Comparison of ENCODE assay signal across 16 cellular contexts in genomic region chr1:230555826-230556225, GRCh38.
DNase-seq lines count a peak whose midpoint lies in the region; ATAC-seq and TF ChIP-seq lines count a peak whose summit lies in the region.
"Had no signal": no experiment of that assay in that cellular context is flagged by ENCODE, and none has a peak within 500 bp of the region (broad histone marks: within the 10 kb centered on the region; RNA-seq: fewer than 3 reads in every experiment).

No MANE protein-coding gene starts in this region.

- peaks cover 22% of the 10 kb centered on the region for H3K27me3 Mint-ChIP-seq in activated CD4-positive, alpha-beta T cell treated with anti-CD3 and anti-CD28 coated beads, Interleukin-2, amount 10 ng/mL, durations not matched to agents 24 days and 14 days
- peaks cover 4% of the 10 kb centered on the region for H3K27me3 Mint-ChIP-seq in activated T-helper 1 cell treated with anti-CD3 and anti-CD28 coated beads, Interleukin-12 subunit alpha, Interleukin-12 subunit beta, Interleukin-2, Interleukin-4 antibody, amounts not matched to agents 30 ng/mL and 10 ng/mL and 1 ng/mL, durations not matched to agents 14 hours and 24 hours and 36 hours (ENCODE audit: insufficient read depth)
- H3K27me3 Mint-ChIP-seq in immature natural killer cell (ENCODE audit: low read depth in 3 of 3): peaks cover 3 to 8% (median 7%) of the 10 kb centered on the region in 3 donors

- TF ChIP-seq POLR2A in gastroesophageal sphincter (IDR thresholded peaks at IDR 0.05): no peak

- ATAC-seq in gastroesophageal sphincter: no peak
- ATAC-seq: HepG2 had no signal

- H3K27me3 ChIP-seq in gastroesophageal sphincter: peaks cover 34% of the 10 kb centered on the region
- H3K27me3 ChIP-seq: BLaER1 treated with 17β-estradiol and CSF1 and Interleukin-3, amounts not matched to agents 10 nM and 100 nM had no signal

- H3K4me3 Mint-ChIP-seq in activated CD4-positive, alpha-beta T cell treated with anti-CD3 and anti-CD28 coated beads, Interleukin-2, amount 10 ng/mL, durations not matched to agents 24 days and 14 days: peak overlapping the region; percentile 20
- H3K4me3 Mint-ChIP-seq in activated T-helper 1 cell treated with anti-CD3 and anti-CD28 coated beads, Interleukin-12 subunit alpha, Interleukin-12 subunit beta, Interleukin-2, Interleukin-4 antibody, amounts not matched to agents 30 ng/mL and 10 ng/mL and 1 ng/mL, durations not matched to agents 14 hours and 24 hours and 36 hours: peak overlapping the region; percentile 24
- peak overlapping the region in 4 of 5 donors; percentile 6 to 56 (median 28) for H3K4me3 Mint-ChIP-seq in immature natural killer cell
- H3K4me3 Mint-ChIP-seq: CD4-positive, CD25-positive, alpha-beta regulatory T cell; H9 had no signal

- H3K4me3 ChIP-seq in HEK293 (ENCODE audit: low read depth, low read length): no peak overlapping the region
- no peak overlapping the region for H3K4me3 ChIP-seq in gastroesophageal sphincter
- H3K4me3 ChIP-seq: BLaER1 treated with 17β-estradiol and CSF1 and Interleukin-3, amounts not matched to agents 10 nM and 100 nM; GM23248 had no signal

- TF ChIP-seq CTCF in HEK293 (tag by site-specific recombination; IDR thresholded peaks at IDR 0.05): no peak
- no peak for TF ChIP-seq CTCF in gastroesophageal sphincter (IDR thresholded peaks at IDR 0.05)

- intact Hi-C loops in activated CD4-positive, alpha-beta T cell treated with anti-CD3 and anti-CD28 coated beads, Interleukin-2, amount 10 ng/mL, durations not matched to agents 24 days and 14 days (cut with micrococcal nuclease): no loop called here
- intact Hi-C loops in activated T-helper 1 cell treated with anti-CD3 and anti-CD28 coated beads, Interleukin-12 subunit alpha, Interleukin-12 subunit beta, Interleukin-2, Interleukin-4 antibody, amounts not matched to agents 30 ng/mL and 10 ng/mL and 1 ng/mL, durations not matched to agents 14 hours and 24 hours and 36 hours (cut with micrococcal nuclease): no loop called here

- no peak for TF ChIP-seq EP300 in gastroesophageal sphincter (IDR thresholded peaks at IDR 0.05)

- peak overlapping the region; percentile 38 for H3K27ac Mint-ChIP-seq in activated CD4-positive, alpha-beta T cell treated with anti-CD3 and anti-CD28 coated beads, Interleukin-2, amount 10 ng/mL, durations not matched to agents 24 days and 14 days
- H3K27ac Mint-ChIP-seq in activated T-helper 1 cell treated with anti-CD3 and anti-CD28 coated beads, Interleukin-12 subunit alpha, Interleukin-12 subunit beta, Interleukin-2, Interleukin-4 antibody, amounts not matched to agents 30 ng/mL and 10 ng/mL and 1 ng/mL, durations not matched to agents 14 hours and 24 hours and 36 hours: peak overlapping the region; percentile 10
- peak overlapping the region in 1 of 6 donors; percentile 65 for H3K27ac Mint-ChIP-seq in immature natural killer cell
- H3K27ac Mint-ChIP-seq: CD4-positive, CD25-positive, alpha-beta regulatory T cell; H9 had no signal

- H3K4me1 ChIP-seq in HEK293 (ENCODE audit: control insufficient read depth, insufficient read depth, low read length) (no peaks in the 10 kb centered on the region), gastroesophageal sphincter (no peaks in the 10 kb centered on the region)

- H3K36me3 Mint-ChIP-seq in activated CD4-positive, alpha-beta T cell treated with anti-CD3 and anti-CD28 coated beads, Interleukin-2, amount 10 ng/mL, durations not matched to agents 24 days and 14 days (ENCODE audit: low read depth): no peaks in the 10 kb centered on the region
- H3K36me3 Mint-ChIP-seq in activated T-helper 1 cell treated with anti-CD3 and anti-CD28 coated beads, Interleukin-12 subunit alpha, Interleukin-12 subunit beta, Interleukin-2, Interleukin-4 antibody, amounts not matched to agents 30 ng/mL and 10 ng/mL and 1 ng/mL, durations not matched to agents 14 hours and 24 hours and 36 hours (ENCODE audit: low read depth): no peaks in the 10 kb centered on the region
- H3K36me3 Mint-ChIP-seq in immature natural killer cell: no peaks in the 10 kb centered on the region
- H3K36me3 Mint-ChIP-seq: CD4-positive, CD25-positive, alpha-beta regulatory T cell had no signal

- DNase-seq in activated CD4-positive, alpha-beta T cell treated with anti-CD3 and anti-CD28 coated beads, Interleukin-2, amount 10 ng/mL, durations not matched to agents 24 days and 14 days: no peak
- DNase-seq in activated CD4-positive, alpha-beta T cell treated with anti-CD3 and anti-CD28 coated beads, Interleukin-2, amount 50 U/mL, for 1 hour: no peak
- no peak for DNase-seq in activated T-helper 1 cell treated with anti-CD3 and anti-CD28 coated beads, Interleukin-12 subunit alpha, Interleukin-12 subunit beta, Interleukin-2, Interleukin-4 antibody, amounts not matched to agents 30 ng/mL and 10 ng/mL and 1 ng/mL, durations not matched to agents 14 hours and 24 hours and 36 hours (ENCODE audit: low spot score)
- DNase-seq in immature natural killer cell (no peak), NCI-H2081 (lab: John Stamatoyannopoulos, UW) (no peak), iPS-NIHi11 (ENCODE audit: low spot score) (no peak)
- DNase-seq: ACHN; CD4-positive, CD25-positive, alpha-beta regulatory T cell; DMS53; GF-D8; GM23248; H9 had no signal

- H3K36me3 ChIP-seq in HEK293 (ENCODE audit: control insufficient read depth in 2 of 2, insufficient read depth in 1 of 2, low read length in 2 of 2): no peaks in the 10 kb centered on the region
- no peaks in the 10 kb centered on the region for H3K36me3 ChIP-seq in gastroesophageal sphincter
- H3K36me3 ChIP-seq: BLaER1 treated with 17β-estradiol and CSF1 and Interleukin-3, amounts not matched to agents 10 nM and 100 nM had no signal

- CTCF ChIA-PET in HEK293 (lab: Yijun Ruan, JAX): interaction anchor here (1.4 kb wide), 1 partner anchor 86 kb away, joined by 4 read pairs; no protein-coding TSS in a partner anchor

- H3K27ac ChIP-seq in HEK293 (ENCODE audit: extremely low read depth, low read depth, low read length) (no peak overlapping the region), gastroesophageal sphincter (no peak overlapping the region)
- H3K27ac ChIP-seq: BLaER1 treated with 17β-estradiol and CSF1 and Interleukin-3, amounts not matched to agents 10 nM and 100 nM; GM23248 had no signal

- POLR2A ChIA-PET in HEK293 (lab: Yijun Ruan, JAX): no interaction called here

- no peaks in the 10 kb centered on the region for H3K9me3 ChIP-seq in HEK293 (ENCODE audit: control insufficient read depth, insufficient read depth, low read depth, low read length)
- no peaks in the 10 kb centered on the region for H3K9me3 ChIP-seq in gastroesophageal sphincter
- H3K9me3 ChIP-seq: BLaER1 treated with 17β-estradiol and CSF1 and Interleukin-3, amounts not matched to agents 10 nM and 100 nM had no signal

- peaks cover 8% of the 10 kb centered on the region for H3K4me1 Mint-ChIP-seq in activated CD4-positive, alpha-beta T cell treated with anti-CD3 and anti-CD28 coated beads, Interleukin-2, amount 10 ng/mL, durations not matched to agents 24 days and 14 days
- peaks cover 8% of the 10 kb centered on the region for H3K4me1 Mint-ChIP-seq in activated T-helper 1 cell treated with anti-CD3 and anti-CD28 coated beads, Interleukin-12 subunit alpha, Interleukin-12 subunit beta, Interleukin-2, Interleukin-4 antibody, amounts not matched to agents 30 ng/mL and 10 ng/mL and 1 ng/mL, durations not matched to agents 14 hours and 24 hours and 36 hours (ENCODE audit: low read depth)
- peaks cover 18 to 26% of the 10 kb centered on the region in 2 donors for H3K4me1 Mint-ChIP-seq in immature natural killer cell
- H3K4me1 Mint-ChIP-seq: CD4-positive, CD25-positive, alpha-beta regulatory T cell had no signal

- peaks cover 6% of the 10 kb centered on the region for H3K9me3 Mint-ChIP-seq in activated CD4-positive, alpha-beta T cell treated with anti-CD3 and anti-CD28 coated beads, Interleukin-2, amount 10 ng/mL, durations not matched to agents 24 days and 14 days
- H3K9me3 Mint-ChIP-seq in activated T-helper 1 cell treated with anti-CD3 and anti-CD28 coated beads, Interleukin-12 subunit alpha, Interleukin-12 subunit beta, Interleukin-2, Interleukin-4 antibody, amounts not matched to agents 30 ng/mL and 10 ng/mL and 1 ng/mL, durations not matched to agents 14 hours and 24 hours and 36 hours: no peaks in the 10 kb centered on the region
- H3K9me3 Mint-ChIP-seq in immature natural killer cell: no peaks in the 10 kb centered on the region
- H3K9me3 Mint-ChIP-seq: H9 had no signal

- 15 to 20% methylated on average over 1 of the region's 1 CpG for WGBS in gastroesophageal sphincter (ENCODE audit: low coverage in 1 of 2), 2 donors

TF ChIP-seq in HEK293, 187 proteins besides CTCF, POLR2A, EP300 and RAD21:
- TF ChIP-seq TRIM28 (IDR thresholded peaks at IDR 0.05; ENCODE audit: borderline replicate concordance, low read length): no peak
- peak; percentile 48; the same call in 1 of the 2 replicates for TF ChIP-seq ZNF335 (tag by site-specific recombination; conservative IDR thresholded peaks at IDR 0.05)
TF ChIP-seq in HEK293: peak in this region for 1.
